10 cellular contexts compared by ENCODE assay signal in genomic region chr19:29587518-29587986, GRCh38. TPM values are rescaled to one million over a fixed set of nuclear protein-coding genes. Genes with fewer than 3 reads are reported as not detected.
A peak's percentile ranks its signal among the peaks of the same experiment; 100 is the strongest.
DNase-seq lines count a peak whose midpoint lies in the region; FAIRE-seq and TF ChIP-seq lines count a peak whose summit lies in the region.
"Had no signal": no experiment of that assay in that cellular context is flagged by ENCODE, and none has a peak within 500 bp of the region (broad histone marks: within the 10 kb centered on the region; RNA-seq: fewer than 3 reads in every experiment).

No MANE protein-coding gene starts in this region.

- in situ Hi-C loops in GM23248 (cut with MboI), result no loop called here

- H3K27me3 ChIP-seq in CD4-positive, alpha-beta memory T cell (ENCODE audit: insufficient read depth, low read length), result no peaks in the 10 kb centered on the region
- peaks cover 7% of the 10 kb centered on the region for H3K27me3 ChIP-seq in GM23248 (replicated peaks; ENCODE audit: insufficient read depth)
- H3K27me3 ChIP-seq in effector memory CD4-positive, alpha-beta T cell (replicated peaks; ENCODE audit: control insufficient read depth, insufficient read depth, low read length, poor library complexity, severe bottlenecking), result no peaks in the 10 kb centered on the region
- H3K27me3 ChIP-seq in stomach, result peaks cover 0 to 43% (median 12%) of the 10 kb centered on the region in 3 donors

- peaks cover 6 to 11% (median 9%) of the 10 kb centered on the region in 4 donors for H3K4me1 Mint-ChIP-seq in CD4-positive, alpha-beta memory T cell

- H3K27ac ChIP-seq in CD4-positive, alpha-beta memory T cell (ENCODE audit: low read depth, low read length), result no peak overlapping the region
- H3K27ac ChIP-seq in GM23248, result no peak overlapping the region
- no peak overlapping the region for H3K27ac ChIP-seq in effector memory CD4-positive, alpha-beta T cell (ENCODE audit: insufficient read depth, low read length, poor library complexity, severe bottlenecking)
- H3K27ac ChIP-seq in stomach, result peak overlapping the region in 1 of 5 donors; percentile 0
- H3K27ac ChIP-seq: parathyroid adenoma had no signal

- no peak for TF ChIP-seq POLR2A in stomach (IDR thresholded peaks at IDR 0.05)

- peaks cover 15 to 21% of the 10 kb centered on the region in 2 donors for H3K27me3 Mint-ChIP-seq in CD4-positive, alpha-beta memory T cell

- no peaks in the 10 kb centered on the region for H3K36me3 ChIP-seq in CD4-positive, alpha-beta memory T cell (ENCODE audit: insufficient read depth, low read length)
- no peaks in the 10 kb centered on the region for H3K36me3 ChIP-seq in GM23248 (ENCODE audit: low read depth)
- H3K36me3 ChIP-seq in effector memory CD4-positive, alpha-beta T cell (ENCODE audit: control insufficient read depth, insufficient read depth, low read length), result no peaks in the 10 kb centered on the region
- no peaks in the 10 kb centered on the region for H3K36me3 ChIP-seq in stomach

- no peaks in the 10 kb centered on the region for H3K9me3 ChIP-seq in CD4-positive, alpha-beta memory T cell (ENCODE audit: control insufficient read depth in 1 of 2, low read length in 2 of 2)
- no peaks in the 10 kb centered on the region for H3K9me3 ChIP-seq in GM23248 (ENCODE audit: low read depth)
- no peaks in the 10 kb centered on the region for H3K9me3 ChIP-seq in effector memory CD4-positive, alpha-beta T cell (ENCODE audit: control insufficient read depth, low read length)
- peaks cover 0 to 12% (median 4%) of the 10 kb centered on the region in 4 donors for H3K9me3 ChIP-seq in stomach

- H3K4me2 ChIP-seq in GM23248 (ENCODE audit: unreplicated experiment), result no peak overlapping the region

- intact Hi-C loops in CD4-positive, alpha-beta memory T cell (cut with micrococcal nuclease), result no loop called here
- intact Hi-C loops in stomach (cut with DNase I; ENCODE audit: low total_unique reads), result no loop called here

- no peak overlapping the region for H3K9ac ChIP-seq in GM23248
- H3K9ac ChIP-seq: parathyroid adenoma had no signal

- H3F3A ChIP-seq in GM23248 (ENCODE audit: insufficient read depth), result no peaks in the 10 kb centered on the region

- H3K36me3 Mint-ChIP-seq in CD4-positive, alpha-beta memory T cell, result no peaks in the 10 kb centered on the region

- H3K9me3 Mint-ChIP-seq in CD4-positive, alpha-beta memory T cell, result peaks cover 0 to 13% (median 3%) of the 10 kb centered on the region in 8 donors

- no peak for TF ChIP-seq EP300 in stomach (IDR thresholded peaks at IDR 0.05)

- DNase-seq in CD4-positive, alpha-beta memory T cell, result peak; percentile 38 to 79 (median 52)
- DNase-seq in GM23248 (peak; percentile 40), T-helper 1 cell (peak in 3 of 5 donors; percentile 4 to 95 (median 21)), urothelium cell line (ENCODE audit: low spot score) (peak; percentile 76), NCI-H146 (lab: John Stamatoyannopoulos, UW) (no peak), stomach (no peak), NCI-H524 (lab: John Stamatoyannopoulos, UW) (no peak)
- DNase-seq in effector memory CD4-positive, alpha-beta T cell, result peak; percentile 28 to 34 (median 31)

- H3K4me3 Mint-ChIP-seq in CD4-positive, alpha-beta memory T cell, result no peak overlapping the region
- H3K4me3 Mint-ChIP-seq: activated naive CD4-positive, alpha-beta T cell treated with anti-CD3 and anti-CD28 coated beads, Interleukin-2, amount 50 U/mL, for 24 hours had no signal

- peak; percentile 88 for FAIRE-seq in urothelium cell line (lab: Jason Lieb, UNC)

- H3K27ac Mint-ChIP-seq in CD4-positive, alpha-beta memory T cell, result peak overlapping the region in 6 of 7 donors; percentile 19 to 88 (median 63)
- H3K27ac Mint-ChIP-seq: activated naive CD4-positive, alpha-beta T cell treated with anti-CD3 and anti-CD28 coated beads, Interleukin-2, amount 50 U/mL, for 24 hours had no signal

- H4K20me1 ChIP-seq in GM23248 (ENCODE audit: insufficient read depth), result no peaks in the 10 kb centered on the region

- CTCF ChIA-PET in CD4-positive, alpha-beta memory T cell (lab: Charles Lee; ENCODE audit: partially characterized antibody), result no interaction called here

- POLR2A ChIA-PET in CD4-positive, alpha-beta memory T cell (lab: Charles Lee; ENCODE audit: partially characterized antibody), result interaction anchor here (0.8 to 2.2 kb wide), 2 partner anchors 18 to 85 kb away, joined by 3 to 13 read pairs; partner anchors contain the start of gene POP4

- no peak overlapping the region for H2AFZ ChIP-seq in GM23248
- H2AFZ ChIP-seq: parathyroid adenoma had no signal

- H3K4me3 ChIP-seq in CD4-positive, alpha-beta memory T cell (ENCODE audit: low read length in 2 of 2), result no peak overlapping the region
- H3K4me3 ChIP-seq in GM23248 (no peak overlapping the region), stomach (no peak overlapping the region)
- H3K4me3 ChIP-seq in effector memory CD4-positive, alpha-beta T cell (ENCODE audit: insufficient read depth, low read depth, low read length, poor library complexity, severe bottlenecking), result no peak overlapping the region

- WGBS in GM23248 (ENCODE audit: low coverage in 1 of 2, low lambda C conversion rate in 2 of 2, missing lambda C conversion rate in 2 of 2), 2 experiments, result 38 to 52% methylated on average over 2 of the region's 2 CpGs
- 39 to 59% (median 49%) methylated on average over 2 of the region's 2 CpGs for WGBS in stomach, 5 donors

- H3K79me2 ChIP-seq in GM23248 (ENCODE audit: insufficient read depth), result no peaks in the 10 kb centered on the region
- H3K79me2 ChIP-seq: parathyroid adenoma had no signal

- H3K9me2 ChIP-seq in GM23248 (ENCODE audit: insufficient read depth), result no peaks in the 10 kb centered on the region

- no peak for TF ChIP-seq CTCF in stomach (IDR thresholded peaks at IDR 0.05)

- H3K4me1 ChIP-seq in CD4-positive, alpha-beta memory T cell (ENCODE audit: insufficient read depth, low read length), result peaks cover 10% of the 10 kb centered on the region
- H3K4me1 ChIP-seq in GM23248 (ENCODE audit: insufficient read depth) (0 out of 2 replicates have a peak, but pooled peaks cover 4% of the 10 kb centered on the region), stomach (no peaks in the 10 kb centered on the region)
- H3K4me1 ChIP-seq in effector memory CD4-positive, alpha-beta T cell (ENCODE audit: control insufficient read depth, insufficient read depth, low read length, poor library complexity, severe bottlenecking), result no peaks in the 10 kb centered on the region
- H3K4me1 ChIP-seq: parathyroid adenoma had no signal

RNA-seq across cellular contexts. Expression of gene POP4, which starts 18.5 kb away (rescaled TPM):
- 10 to 100 TPM; 54.1 to 58.4 TPM for total RNA-seq in CD4-positive, alpha-beta memory T cell
- 100 to 1,000 TPM; 141 to 189 TPM for polyA plus RNA-seq in CD4-positive, alpha-beta memory T cell
- total RNA-seq in GM23248 (2014; rRNA removed; shearing (Covaris generic)), result 62.5 and 65.8 TPM in 2 replicates
- polyA plus RNA-seq in GM23248 (2016; fragmentation: Nextera tagmentation; extraction: Ambion mirVana) (132 and 139 TPM in 2 replicates), stomach (100 to 1,000 TPM in 1 of 3 donors, 10 to 100 TPM in 2; 51.3 to 120 (median 83.4) TPM)
- total RNA-seq in stomach, result 100 to 1,000 TPM in 1 of 5 donors, 10 to 100 TPM in 2, 1 to 10 TPM in 2; 2.0 to 162 (median 40.7) TPM

Comparison
In these comparisons a context has a peak if more than half of its experiments do, and no peak if none do; other contexts are left out.
1. DNase-seq: peak in CD4-positive, alpha-beta memory T cell (5 of 5), GM23248 (single experiment), T-helper 1 cell (3 of 5), effector memory CD4-positive, alpha-beta T cell (3 of 3) and urothelium cell line (single experiment); none in NCI-H146 (single experiment), stomach (single experiment) and NCI-H524 (0 of 2).